In genomic region chr4:49149006-49149975, GRCh38 we compare ENCODE assay signal across 8 cellular contexts.
A peak's percentile ranks its signal among the peaks of the same experiment; 100 is the strongest.
DNase-seq lines count a peak whose midpoint lies in the region; ATAC-seq lines count a peak whose summit lies in the region.
"Not testable (repeated sequence)": the region's sequence is repeated elsewhere in the genome, so short reads cannot be mapped to it uniquely, and the experiment has no call there.

No MANE protein-coding gene starts in this region.

- not testable (repeated sequence) for H3K4me1 Mint-ChIP-seq in activated T-cell treated with anti-CD3 and anti-CD28 coated beads, Interleukin-2, amount 50 U/mL, for 72 hours (ENCODE audit: low read depth)

- not testable (repeated sequence) for H3K4me3 ChIP-seq in Jurkat, Clone E6-1 (ENCODE audit: low read length)

- ATAC-seq in GM21381 (IDR thresholded peaks at IDR 0.05; ENCODE audit: unreplicated experiment): peak; percentile 79
- peak; percentile 72 for ATAC-seq in HG02981 (IDR thresholded peaks at IDR 0.05; ENCODE audit: unreplicated experiment)
- peak; percentile 79 to 80 for ATAC-seq in activated T-cell treated with anti-CD3 and anti-CD28 coated beads, Interleukin-2, amount 50 U/mL, for 72 hours (replicated peaks in 1 of 2)
- peak; percentile 83 for ATAC-seq in left colon

- intact Hi-C loops in left colon (cut with DNase I, micrococcal nuclease): not testable (repeated sequence)

- peaks cover 75 to 83% of the 10 kb centered on the region in 2 donors for H3K9me3 Mint-ChIP-seq in activated T-cell treated with anti-CD3 and anti-CD28 coated beads, Interleukin-2, amount 50 U/mL, for 72 hours

- in situ Hi-C loops in G401 (cut with HindIII; ENCODE audit: low sequenced_read_pairs): not testable (repeated sequence)

- H3K27ac Mint-ChIP-seq in activated T-cell treated with anti-CD3 and anti-CD28 coated beads, Interleukin-2, amount 50 U/mL, for 72 hours: not testable (repeated sequence)

- H3K36me3 Mint-ChIP-seq in activated T-cell treated with anti-CD3 and anti-CD28 coated beads, Interleukin-2, amount 50 U/mL, for 72 hours (ENCODE audit: insufficient read depth in 2 of 2): peaks cover 93 to 94% of the 10 kb centered on the region in 2 donors

- not testable (repeated sequence) for H3K27me3 Mint-ChIP-seq in activated T-cell treated with anti-CD3 and anti-CD28 coated beads, Interleukin-2, amount 50 U/mL, for 72 hours (ENCODE audit: low read depth)

- DNase-seq in G401 (ENCODE audit: low spot score): peak; percentile 74
- DNase-seq in Jurkat, Clone E6-1 (ENCODE audit: low read depth, low spot score): peak; percentile 86
- not testable (repeated sequence) for DNase-seq in activated T-cell treated with anti-CD3 and anti-CD28 coated beads, Interleukin-2, amount 50 U/mL, for 72 hours
- DNase-seq in fibroblast of gingiva (ENCODE audit: low read depth): peak; percentile 95
- DNase-seq in left colon: peak in 1 of 2 donors; percentile 26
- peak; percentile 85 for DNase-seq in smooth muscle cell of the brain vasculature (ENCODE audit: low read depth, low spot score)

- H3K4me3 Mint-ChIP-seq in activated T-cell treated with anti-CD3 and anti-CD28 coated beads, Interleukin-2, amount 50 U/mL, for 72 hours: not testable (repeated sequence)
